Comparison of ENCODE assay signal across 31 cellular contexts in the genomic region with DNA sequence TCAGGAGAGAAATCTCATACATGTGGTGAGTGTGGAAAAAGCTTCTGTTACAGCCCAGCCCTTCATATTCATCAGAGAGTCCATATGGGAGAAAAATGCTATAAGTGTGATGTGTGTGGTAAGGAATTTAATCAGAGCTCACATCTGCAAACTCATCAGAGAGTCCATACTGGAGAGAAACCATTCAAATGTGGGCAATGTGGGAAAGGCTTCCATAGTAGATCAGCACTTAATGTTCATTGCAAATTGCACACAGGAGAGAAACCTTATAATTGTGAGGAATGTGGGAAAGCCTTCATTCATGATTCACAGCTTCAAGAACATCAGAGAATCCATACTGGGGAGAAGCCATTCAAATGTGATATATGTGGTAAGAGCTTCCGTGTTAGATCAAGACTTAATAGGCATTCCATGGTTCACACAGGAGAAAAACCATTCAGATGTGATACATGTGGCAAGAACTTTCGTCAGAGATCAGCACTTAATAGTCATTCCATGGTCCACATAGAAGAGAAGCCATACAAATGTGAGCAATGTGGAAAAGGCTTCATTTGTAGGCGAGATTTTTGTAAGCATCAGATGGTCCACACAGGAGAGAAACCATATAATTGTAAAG. TPM values are rescaled to one million over a fixed set of nuclear protein-coding genes. Genes with fewer than 3 reads are reported as not detected.
DNase-seq lines count a peak whose midpoint lies in the region; ATAC-seq, FAIRE-seq and TF ChIP-seq lines count a peak whose summit lies in the region.
"Had no signal": no experiment of that assay in that cellular context is flagged by ENCODE, and none has a peak within 500 bp of the region (broad histone marks: within the 10 kb centered on the region; RNA-seq: fewer than 3 reads in every experiment).

No MANE protein-coding gene starts in this region.

- H3K27me3 ChIP-seq in K562 (ENCODE audit: control insufficient read depth in 2 of 2, insufficient read depth in 2 of 2, low read length in 2 of 2) (no peaks in the 10 kb centered on the region), subcutaneous abdominal adipose tissue (ENCODE audit: control insufficient read depth in 5 of 5, insufficient read depth in 4 of 5, low read length in 5 of 5) (no peaks in the 10 kb centered on the region), tibial artery (no peaks in the 10 kb centered on the region)
- H3K27me3 ChIP-seq: colonic mucosa, esophagus squamous epithelium, stomach, transverse colon had no signal

- H3K9ac ChIP-seq in K562 (ENCODE audit: insufficient read depth in 1 of 2, low read depth in 2 of 2, low read length in 2 of 2): no peak overlapping the region
- H3K9ac ChIP-seq in subcutaneous abdominal adipose tissue (ENCODE audit: low read length in 5 of 5): no peak overlapping the region

- no peak overlapping the region for H2AFZ ChIP-seq in K562 (ENCODE audit: low read depth, low read length)

- no peaks in the 10 kb centered on the region for H3K27me3 Mint-ChIP-seq in activated T-helper 17 cell treated with anti-CD3 and anti-CD28 coated beads, Interleukin-2, amount 50 U/mL, for 72 hours
- H3K27me3 Mint-ChIP-seq: activated CD4-positive, alpha-beta T cell treated with anti-CD3 and anti-CD28 coated beads, Interleukin-2, amount 10 ng/mL, durations not matched to agents 24 days and 14 days had no signal

- intact Hi-C loops in K562 (cut with micrococcal nuclease): no loop called here
- intact Hi-C loops in tibial artery (cut with DNase I; ENCODE audit: low total_unique reads): no loop called here

- peaks cover 44% of the 10 kb centered on the region for H3K9me3 Mint-ChIP-seq in activated T-helper 17 cell treated with anti-CD3 and anti-CD28 coated beads, Interleukin-2, amount 50 U/mL, for 72 hours
- peaks cover 52 to 53% of the 10 kb centered on the region in 2 donors for H3K9me3 Mint-ChIP-seq in activated naive CD4-positive, alpha-beta T cell treated with anti-CD3 and anti-CD28 coated beads, Interleukin-2, amount 50 U/mL, for 72 hours

- no peak overlapping the region for H3K27ac Mint-ChIP-seq in activated T-helper 17 cell treated with anti-CD3 and anti-CD28 coated beads, Interleukin-2, amount 50 U/mL, for 72 hours
- H3K27ac Mint-ChIP-seq in activated naive CD4-positive, alpha-beta T cell treated with anti-CD3 and anti-CD28 coated beads, Interleukin-2, amount 50 U/mL, for 72 hours: no peak overlapping the region
- H3K27ac Mint-ChIP-seq: activated CD4-positive, alpha-beta T cell treated with anti-CD3 and anti-CD28 coated beads, Interleukin-2, amount 10 ng/mL, durations not matched to agents 24 days and 14 days; nephron progenitor cell had no signal

- in situ Hi-C loops in K562 (cut with MboI): no loop called here

- BruUV-seq in K562 (replicated peaks; lab: Mats Ljungman, UMichigan): no TSS peak

- H3K9me3 ChIP-seq in HEK293 (ENCODE audit: control insufficient read depth, insufficient read depth, low read depth, low read length) (peaks cover 90% of the 10 kb centered on the region), K562 (replicated peaks; ENCODE audit: control insufficient read depth, insufficient read depth, low read depth, low read length) (peaks cover 4% of the 10 kb centered on the region; the same call in 1 of the 2 replicates), subcutaneous abdominal adipose tissue (ENCODE audit: control insufficient read depth in 5 of 5, low read length in 5 of 5) (peaks cover 82 to 99% (median 88%) of the 10 kb centered on the region in 5 donors), tibial artery (peaks cover 33 to 98% (median 96%) of the 10 kb centered on the region in 3 donors)

- H3K4me2 ChIP-seq in K562 (ENCODE audit: insufficient read depth, low read length): no peak overlapping the region
- H3K4me2 ChIP-seq: smooth muscle cell had no signal

- CTCF ChIA-PET in HEK293 (lab: Yijun Ruan, JAX): interaction anchor here (0.6 kb wide), 1 partner anchor 109 kb away, joined by 3 read pairs; no protein-coding TSS in a partner anchor
- CTCF ChIA-PET in K562 (lab: Yijun Ruan, JAX; ENCODE audit: low intra/inter-chr PET ratio): no interaction called here

- no peaks in the 10 kb centered on the region for H4K20me1 ChIP-seq in K562 (replicated peaks; ENCODE audit: control insufficient read depth, insufficient read depth, low read length)

- H3K9me1 ChIP-seq in K562 (ENCODE audit: control insufficient read depth, insufficient read depth, low read length): no peaks in the 10 kb centered on the region

- FAIRE-seq in K562 (lab: Jason Lieb, UNC): no peak
- FAIRE-seq: bronchial epithelial cell, GM18507, RCC 7860 had no signal

- H3K36me3 ChIP-seq in HEK293 (ENCODE audit: control insufficient read depth in 2 of 2, insufficient read depth in 1 of 2, low read length in 2 of 2) (peaks cover 65 to 92% of the 10 kb centered on the region in 2 experiments), K562 (ENCODE audit: control insufficient read depth, insufficient read depth, low read length) (no peaks in the 10 kb centered on the region), subcutaneous abdominal adipose tissue (ENCODE audit: control insufficient read depth in 5 of 5, insufficient read depth in 5 of 5, low read length in 5 of 5) (peaks cover 52 to 70% (median 65%) of the 10 kb centered on the region in 5 donors), tibial artery (peaks cover 84 to 100% (median 100%) of the 10 kb centered on the region in 3 donors)
- H3K36me3 ChIP-seq: colonic mucosa had no signal

- peaks cover 32% of the 10 kb centered on the region for H3K36me3 Mint-ChIP-seq in activated T-helper 17 cell treated with anti-CD3 and anti-CD28 coated beads, Interleukin-2, amount 50 U/mL, for 72 hours (ENCODE audit: low read depth)
- H3K36me3 Mint-ChIP-seq in activated naive CD4-positive, alpha-beta T cell treated with anti-CD3 and anti-CD28 coated beads, Interleukin-2, amount 50 U/mL, for 72 hours: peaks cover 62 to 73% of the 10 kb centered on the region in 2 donors

- no peak overlapping the region for H3K4me3 Mint-ChIP-seq in activated T-helper 17 cell treated with anti-CD3 and anti-CD28 coated beads, Interleukin-2, amount 50 U/mL, for 72 hours
- H3K4me3 Mint-ChIP-seq: activated CD4-positive, alpha-beta T cell treated with anti-CD3 and anti-CD28 coated beads, Interleukin-2, amount 10 ng/mL, durations not matched to agents 24 days and 14 days; activated T-cell treated with anti-CD3 and anti-CD28 coated beads, Interleukin-2, amount 50 U/mL, for 4 hours; nephron progenitor cell had no signal

- POLR2A ChIA-PET in HEK293 (lab: Yijun Ruan, JAX) (interaction anchor here (0.8 kb wide), 1 partner anchor 534 kb away, joined by 3 read pairs; a partner anchor contains a TSS), K562 (lab: Yijun Ruan, JAX) (interaction anchor here (0.5 kb wide), 1 partner anchor 18 kb away, joined by 3 read pairs; a partner anchor contains a TSS)

- ATAC-seq in K562: no peak
- no peak for ATAC-seq in activated T-helper 17 cell treated with anti-CD3 and anti-CD28 coated beads, Interleukin-2, amount 50 U/mL, for 72 hours (replicated peaks)
- ATAC-seq in activated naive CD4-positive, alpha-beta T cell treated with anti-CD3 and anti-CD28 coated beads, Interleukin-2, amount 50 U/mL, for 72 hours: no peak
- ATAC-seq: activated T-cell treated with anti-CD3 and anti-CD28 coated beads, Interleukin-2, amount 50 U/mL, for 4 hours; HCT116 had no signal

- TF ChIP-seq CTCF in HEK293 (tag by site-specific recombination; IDR thresholded peaks at IDR 0.05): no peak
- TF ChIP-seq CTCF in K562 (IDR thresholded peaks at IDR 0.05 in 2 of 3, conservative IDR thresholded peaks at IDR 0.05 in 1 of 3; ENCODE audit: insufficient read depth in 2 of 3, low read depth in 1 of 3, low read length in 3 of 3): no peak
- no peak for TF ChIP-seq CTCF in fibroblast of pulmonary artery (IDR thresholded peaks at IDR 0.05; ENCODE audit: low read length, missing control alignments)
- no peak for TF ChIP-seq CTCF in tibial artery (IDR thresholded peaks at IDR 0.05)

- TF ChIP-seq RAD21 in K562 (CRISPR knock-in tag; conservative IDR thresholded peaks at IDR 0.05 in 1 of 2, IDR thresholded peaks at IDR 0.05 in 1 of 2): no peak

- TF ChIP-seq EP300 in K562 (IDR thresholded peaks at IDR 0.05; ENCODE audit: low read length): no peak

- H3K27ac ChIP-seq in HEK293 (ENCODE audit: extremely low read depth, low read depth, low read length) (no peak overlapping the region), K562 (ENCODE audit: extremely low read depth, low read depth, low read length) (no peak overlapping the region), subcutaneous abdominal adipose tissue (ENCODE audit: low read depth, low read length) (no peak overlapping the region), tibial artery (no peak overlapping the region)
- H3K27ac ChIP-seq: colonic mucosa, esophagus squamous epithelium, HL-60, stomach, transverse colon had no signal

- WGBS in K562 (ENCODE audit: insufficient coverage, low coverage, missing lambda C conversion rate): 2% methylated on average over 3 of the region's 3 CpGs

- H3K4me3 ChIP-seq in HEK293 (ENCODE audit: low read depth, low read length): no peak overlapping the region
- no peak overlapping the region for H3K4me3 ChIP-seq in K562
- H3K4me3 ChIP-seq in fibroblast of pulmonary artery (replicated peaks; ENCODE audit: low read depth, low read length): no peak overlapping the region
- H3K4me3 ChIP-seq in subcutaneous abdominal adipose tissue (ENCODE audit: low read depth in 1 of 5, low read length in 5 of 5): peak overlapping the region; percentile 15 to 64 (median 50)
- H3K4me3 ChIP-seq in tibial artery: no peak overlapping the region
- H3K4me3 ChIP-seq: colonic mucosa, stomach, transverse colon had no signal

- no peak for TF ChIP-seq POLR2A in K562 (conservative IDR thresholded peaks at IDR 0.05)

- no peaks in the 10 kb centered on the region for H3K4me1 Mint-ChIP-seq in activated T-helper 17 cell treated with anti-CD3 and anti-CD28 coated beads, Interleukin-2, amount 50 U/mL, for 72 hours
- H3K4me1 Mint-ChIP-seq: activated CD4-positive, alpha-beta T cell treated with anti-CD3 and anti-CD28 coated beads, Interleukin-2, amount 10 ng/mL, durations not matched to agents 24 days and 14 days; nephron progenitor cell had no signal

- DNase-seq in K562 (ENCODE audit: extremely low read depth in 1 of 4, low spot score in 3 of 4) (no peak), fibroblast of pulmonary artery (ENCODE audit: low read depth) (peak; percentile 10), tibial artery (no peak)
- DNase-seq in activated naive CD4-positive, alpha-beta T cell treated with anti-CD3 and anti-CD28 coated beads, Interleukin-2, amount 50 U/mL, for 72 hours (ENCODE audit: low spot score in 2 of 2): no peak
- DNase-seq: activated CD4-positive, alpha-beta T cell treated with anti-CD3 and anti-CD28 coated beads, Interleukin-2, amount 10 ng/mL, durations not matched to agents 24 days and 14 days; activated naive CD4-positive, alpha-beta T cell treated with Interleukin-2 at 50 U/mL for 16 hours; activated T-cell treated with anti-CD3 and anti-CD28 coated beads, Interleukin-2, amount 50 U/mL, for 4 hours; amniotic stem cell; C1 segment of cervical spinal cord; Caco-2; colonic mucosa; DND-41; esophagus squamous epithelium; islet precursor cell; NCI-H1105; NCI-H2029; NCI-H69; nephron progenitor cell; stimulated activated CD4-positive, alpha-beta T cell treated with anti-CD3 and anti-CD28 coated beads, Interleukin-1b, Interleukin-23, amount 100 ng/mL, for 48 hours; stomach; T1000; transverse colon had no signal

- no peaks in the 10 kb centered on the region for H3K4me1 ChIP-seq in HEK293 (ENCODE audit: control insufficient read depth, insufficient read depth, low read length)
- no peaks in the 10 kb centered on the region for H3K4me1 ChIP-seq in K562 (replicated peaks in 1 of 2; ENCODE audit: control insufficient read depth in 2 of 2, insufficient read depth in 2 of 2, low read length in 2 of 2)
- no peaks in the 10 kb centered on the region for H3K4me1 ChIP-seq in subcutaneous abdominal adipose tissue (ENCODE audit: control insufficient read depth in 5 of 5, insufficient read depth in 5 of 5, low read length in 5 of 5)
- H3K4me1 ChIP-seq in tibial artery: no peaks in the 10 kb centered on the region
- H3K4me1 ChIP-seq: Caco-2, colonic mucosa, esophagus squamous epithelium, stomach, transverse colon had no signal

- H3K79me2 ChIP-seq in K562 (ENCODE audit: control insufficient read depth, insufficient read depth, low read length): no peaks in the 10 kb centered on the region

RNA-seq across cellular contexts. Expression of a gene that starts 15.2 kb away (rescaled TPM):
- 1.5 and 3.6 TPM in 2 replicates for total RNA-seq in K562 (2011; cell fraction: chromatin; rRNA removed; ENCODE audit: low replicate concordance)
- 1.2 and 1.3 TPM in 2 replicates for total RNA-seq in K562 (2011; cell fraction: nucleolus; rRNA removed)
- total RNA-seq in K562 (2011; cell fraction: nucleoplasm; rRNA removed): 1.5 and 2.2 TPM in 2 replicates
- total RNA-seq in K562 (2014; rRNA removed) (0.32 and 1.2 TPM in 2 replicates), K562 (2014; rRNA removed; fragmentation: Illumina TruSeq; extraction: Trizol) (1.2 and 1.4 TPM in 2 replicates), K562 (2015; rRNA removed; fragmentation: Illumina TruSeq; extraction: Trizol) (0.80 and 0.98 TPM in 2 replicates), K562 (2021) (0.78 and 1.1 TPM in 2 replicates)
- polyA plus RNA-seq in K562 (2011; rRNA removed) (0.09 and 0.35 TPM in 2 replicates), K562 (2014; fragmentation: Illumina TruSeq; extraction: Trizol) (0.40 and 0.43 TPM in 2 replicates), K562 (2014; fragmentation: Nextera tagmentation; extraction: Ambion mirVana) (under 1 TPM; 0.45 to 0.52 TPM), K562 (2014; rRNA removed) (0.34 and 0.42 TPM in 2 replicates)
- 0.21 TPM in 1 of 2 replicates, not detected in the other for polyA plus RNA-seq in K562 (2011; cell fraction: cytosol; rRNA removed)
- polyA plus RNA-seq in K562 (2011; cell fraction: nucleus; rRNA removed): 0.22 and 0.53 TPM in 2 replicates
- 0.22 and 0.54 TPM in 2 replicates for polyA plus RNA-seq in K562 (2012)
- 1.1 and 1.2 TPM in 2 replicates for polyA minus RNA-seq in K562 (2011; rRNA and poly(A)+ RNA removed)
- not detected in 2 replicates for polyA minus RNA-seq in K562 (2011; cell fraction: cytosol; rRNA and poly(A)+ RNA removed)
- polyA minus RNA-seq in K562 (2011; cell fraction: nucleus; rRNA and poly(A)+ RNA removed): 0.67 and 0.89 TPM in 2 replicates
- 1 to 10 TPM; 1.2 to 4.2 TPM for total RNA-seq in activated T-helper 17 cell treated with anti-CD3 and anti-CD28 coated beads, Interleukin-2, amount 50 U/mL, for 72 hours
- 1 to 10 TPM; 1.1 to 3.4 TPM for total RNA-seq in activated naive CD4-positive, alpha-beta T cell treated with anti-CD3 and anti-CD28 coated beads, Interleukin-2, amount 50 U/mL, for 72 hours

RNA-seq across cellular contexts. Expression of a gene that starts 17.8 kb away (rescaled TPM):
- 0.72 and 1.5 TPM in 2 replicates for total RNA-seq in K562 (2011; cell fraction: chromatin; rRNA removed; ENCODE audit: low replicate concordance)
- total RNA-seq in K562 (2011; cell fraction: nucleolus; rRNA removed): 0.17 and 0.39 TPM in 2 replicates
- total RNA-seq in K562 (2011; cell fraction: nucleoplasm; rRNA removed): 1.7 and 2.1 TPM in 2 replicates
- total RNA-seq in K562 (2014; rRNA removed) (0.09 and 0.29 TPM in 2 replicates), K562 (2014; rRNA removed; fragmentation: Illumina TruSeq; extraction: Trizol) (0.67 and 0.76 TPM in 2 replicates), K562 (2015; rRNA removed; fragmentation: Illumina TruSeq; extraction: Trizol) (0.26 and 0.29 TPM in 2 replicates), K562 (2021) (0.47 and 0.62 TPM in 2 replicates)
- polyA plus RNA-seq in K562 (2011; rRNA removed) (0.09 and 0.20 TPM in 2 replicates), K562 (2014; fragmentation: Illumina TruSeq; extraction: Trizol) (0.22 and 0.28 TPM in 2 replicates), K562 (2014; fragmentation: Nextera tagmentation; extraction: Ambion mirVana) (under 1 TPM; 0.37 to 0.53 TPM), K562 (2014; rRNA removed) (0.26 and 0.40 TPM in 2 replicates)
- 0.01 TPM in 2 replicates for polyA plus RNA-seq in K562 (2011; cell fraction: cytosol; rRNA removed)
- 0.18 TPM in 2 replicates for polyA plus RNA-seq in K562 (2011; cell fraction: nucleus; rRNA removed)
- polyA plus RNA-seq in K562 (2012): 0.23 and 0.64 TPM in 2 replicates
- polyA minus RNA-seq in K562 (2011; rRNA and poly(A)+ RNA removed): 0.24 and 0.28 TPM in 2 replicates
- not detected in 2 replicates for polyA minus RNA-seq in K562 (2011; cell fraction: cytosol; rRNA and poly(A)+ RNA removed)
- 0.13 and 1.2 TPM in 2 replicates for polyA minus RNA-seq in K562 (2011; cell fraction: nucleus; rRNA and poly(A)+ RNA removed)
- 1 to 10 TPM; 3.6 to 9.7 TPM for total RNA-seq in activated T-helper 17 cell treated with anti-CD3 and anti-CD28 coated beads, Interleukin-2, amount 50 U/mL, for 72 hours
- 1 to 10 TPM; 4.1 TPM for total RNA-seq in activated naive CD4-positive, alpha-beta T cell treated with anti-CD3 and anti-CD28 coated beads, Interleukin-2, amount 50 U/mL, for 72 hours

RNA-seq across cellular contexts. Expression of a gene that starts 31.1 kb away (rescaled TPM):
- total RNA-seq in K562 (2011; cell fraction: chromatin; rRNA removed; ENCODE audit: low replicate concordance): 16.8 and 19.0 TPM in 2 replicates
- 12.2 and 12.5 TPM in 2 replicates for total RNA-seq in K562 (2011; cell fraction: nucleolus; rRNA removed)
- 13.6 and 14.6 TPM in 2 replicates for total RNA-seq in K562 (2011; cell fraction: nucleoplasm; rRNA removed)
- 5.8 and 6.7 TPM in 2 replicates for total RNA-seq in K562 (2014; rRNA removed)
- 10.1 and 12.8 TPM in 2 replicates for total RNA-seq in K562 (2014; rRNA removed; fragmentation: Illumina TruSeq; extraction: Trizol)
- total RNA-seq in K562 (2015; rRNA removed; fragmentation: Illumina TruSeq; extraction: Trizol): 10.4 TPM in 2 replicates
- 8.5 and 8.8 TPM in 2 replicates for total RNA-seq in K562 (2021)
- polyA plus RNA-seq in K562 (2011; rRNA removed): 7.2 and 9.4 TPM in 2 replicates
- polyA plus RNA-seq in K562 (2011; cell fraction: cytosol; rRNA removed): 3.7 TPM in 2 replicates
- 6.4 and 8.7 TPM in 2 replicates for polyA plus RNA-seq in K562 (2011; cell fraction: nucleus; rRNA removed)
- 5.2 and 5.7 TPM in 2 replicates for polyA plus RNA-seq in K562 (2012)
- polyA plus RNA-seq in K562 (2014; fragmentation: Illumina TruSeq; extraction: Trizol): 10.4 and 10.6 TPM in 2 replicates
- 1 to 10 TPM; 2.6 to 5.1 TPM for polyA plus RNA-seq in K562 (2014; fragmentation: Nextera tagmentation; extraction: Ambion mirVana)
- polyA plus RNA-seq in K562 (2014; rRNA removed): 6.8 and 9.8 TPM in 2 replicates
- polyA minus RNA-seq in K562 (2011; rRNA and poly(A)+ RNA removed): 17.5 and 17.9 TPM in 2 replicates
- 3.2 and 4.7 TPM in 2 replicates for polyA minus RNA-seq in K562 (2011; cell fraction: cytosol; rRNA and poly(A)+ RNA removed)
- polyA minus RNA-seq in K562 (2011; cell fraction: nucleus; rRNA and poly(A)+ RNA removed): 7.8 and 12.3 TPM in 2 replicates
- 10 to 100 TPM; 10.7 to 17.8 TPM for total RNA-seq in activated T-helper 17 cell treated with anti-CD3 and anti-CD28 coated beads, Interleukin-2, amount 50 U/mL, for 72 hours
- 10 to 100 TPM; 10.5 to 10.8 TPM for total RNA-seq in activated naive CD4-positive, alpha-beta T cell treated with anti-CD3 and anti-CD28 coated beads, Interleukin-2, amount 50 U/mL, for 72 hours

RNA-seq across cellular contexts. Expression of a gene that starts 36.6 kb away (rescaled TPM):
- 6.6 and 11.6 TPM in 2 replicates for total RNA-seq in K562 (2011; cell fraction: chromatin; rRNA removed; ENCODE audit: low replicate concordance)
- total RNA-seq in K562 (2011; cell fraction: nucleolus; rRNA removed): 8.9 and 9.3 TPM in 2 replicates
- 12.1 and 18.8 TPM in 2 replicates for total RNA-seq in K562 (2011; cell fraction: nucleoplasm; rRNA removed)
- total RNA-seq in K562 (2014; rRNA removed): 1.3 and 1.6 TPM in 2 replicates
- total RNA-seq in K562 (2014; rRNA removed; fragmentation: Illumina TruSeq; extraction: Trizol): 2.4 and 3.0 TPM in 2 replicates
- 1.6 and 2.3 TPM in 2 replicates for total RNA-seq in K562 (2015; rRNA removed; fragmentation: Illumina TruSeq; extraction: Trizol)
- total RNA-seq in K562 (2021): 1.8 and 3.1 TPM in 2 replicates
- 2.2 and 4.0 TPM in 2 replicates for polyA plus RNA-seq in K562 (2011; rRNA removed)
- polyA plus RNA-seq in K562 (2011; cell fraction: cytosol; rRNA removed): 1.0 and 1.8 TPM in 2 replicates
- polyA plus RNA-seq in K562 (2011; cell fraction: nucleus; rRNA removed): 1.9 and 2.8 TPM in 2 replicates
- 1.3 and 2.1 TPM in 2 replicates for polyA plus RNA-seq in K562 (2012)
- polyA plus RNA-seq in K562 (2014; fragmentation: Illumina TruSeq; extraction: Trizol): 1.7 and 2.2 TPM in 2 replicates
- polyA plus RNA-seq in K562 (2014; fragmentation: Nextera tagmentation; extraction: Ambion mirVana): 1 to 10 TPM; 2.0 TPM
- polyA plus RNA-seq in K562 (2014; rRNA removed): 2.3 and 3.1 TPM in 2 replicates
- 4.3 and 5.6 TPM in 2 replicates for polyA minus RNA-seq in K562 (2011; rRNA and poly(A)+ RNA removed)
- polyA minus RNA-seq in K562 (2011; cell fraction: cytosol; rRNA and poly(A)+ RNA removed): 1.3 TPM in 1 of 2 replicates, not detected in the other
- 3.0 and 6.3 TPM in 2 replicates for polyA minus RNA-seq in K562 (2011; cell fraction: nucleus; rRNA and poly(A)+ RNA removed)
- 1 to 10 TPM; 4.5 to 5.0 TPM for total RNA-seq in activated T-helper 17 cell treated with anti-CD3 and anti-CD28 coated beads, Interleukin-2, amount 50 U/mL, for 72 hours
- 1 to 10 TPM; 3.6 to 5.1 TPM for total RNA-seq in activated naive CD4-positive, alpha-beta T cell treated with anti-CD3 and anti-CD28 coated beads, Interleukin-2, amount 50 U/mL, for 72 hours

RNA-seq across cellular contexts. Expression of a gene that starts 59.0 kb away (rescaled TPM):
- total RNA-seq in K562 (2011; cell fraction: chromatin; rRNA removed; ENCODE audit: low replicate concordance): 3.8 and 7.7 TPM in 2 replicates
- total RNA-seq in K562 (2011; cell fraction: nucleolus; rRNA removed): 2.8 and 3.2 TPM in 2 replicates
- 3.1 and 4.0 TPM in 2 replicates for total RNA-seq in K562 (2011; cell fraction: nucleoplasm; rRNA removed)
- total RNA-seq in K562 (2014; rRNA removed) (2.2 and 4.2 TPM in 2 replicates), K562 (2014; rRNA removed; fragmentation: Illumina TruSeq; extraction: Trizol) (4.5 and 5.8 TPM in 2 replicates), K562 (2015; rRNA removed; fragmentation: Illumina TruSeq; extraction: Trizol) (2.3 and 3.0 TPM in 2 replicates), K562 (2021) (2.3 and 2.8 TPM in 2 replicates)
- polyA plus RNA-seq in K562 (2011; rRNA removed) (1.8 and 2.3 TPM in 2 replicates), K562 (2014; fragmentation: Illumina TruSeq; extraction: Trizol) (3.6 and 3.8 TPM in 2 replicates), K562 (2014; fragmentation: Nextera tagmentation; extraction: Ambion mirVana) (1 to 10 TPM; 2.4 to 3.6 TPM), K562 (2014; rRNA removed) (2.8 and 4.6 TPM in 2 replicates)
- 0.51 and 1.1 TPM in 2 replicates for polyA plus RNA-seq in K562 (2011; cell fraction: cytosol; rRNA removed)
- polyA plus RNA-seq in K562 (2011; cell fraction: nucleus; rRNA removed): 1.1 and 1.7 TPM in 2 replicates
- 2.9 and 5.3 TPM in 2 replicates for polyA plus RNA-seq in K562 (2012)
- polyA minus RNA-seq in K562 (2011; rRNA and poly(A)+ RNA removed): 3.0 and 3.6 TPM in 2 replicates
- 0.67 TPM in 1 of 2 replicates, not detected in the other for polyA minus RNA-seq in K562 (2011; cell fraction: cytosol; rRNA and poly(A)+ RNA removed)
- polyA minus RNA-seq in K562 (2011; cell fraction: nucleus; rRNA and poly(A)+ RNA removed): 1.9 and 2.1 TPM in 2 replicates
- total RNA-seq in activated T-helper 17 cell treated with anti-CD3 and anti-CD28 coated beads, Interleukin-2, amount 50 U/mL, for 72 hours: 1 to 10 TPM; 1.6 to 3.6 TPM
- total RNA-seq in activated naive CD4-positive, alpha-beta T cell treated with anti-CD3 and anti-CD28 coated beads, Interleukin-2, amount 50 U/mL, for 72 hours: 1 to 10 TPM; 1.8 to 2.0 TPM

Comparison
In these comparisons a context has a peak if more than half of its experiments do, and no peak if none do; other contexts are left out.
1. H3K4me3 ChIP-seq: peak in subcutaneous abdominal adipose tissue (5 of 5); none in HEK293 (single experiment), K562 (single experiment), fibroblast of pulmonary artery (single experiment) and tibial artery (0 of 2).